Comparison of ENCODE assay signal across 14 cellular contexts in genomic region chr1:200336111-200336845, GRCh38.
A peak's percentile ranks its signal among the peaks of the same experiment; 100 is the strongest.
DNase-seq lines count a peak whose midpoint lies in the region; ATAC-seq lines count a peak whose summit lies in the region.
"Had no signal": no experiment of that assay in that cellular context is flagged by ENCODE, and none has a peak within 500 bp of the region (broad histone marks: within the 10 kb centered on the region; RNA-seq: fewer than 3 reads in every experiment).

No MANE protein-coding gene starts in this region.

- H3K4me1 ChIP-seq in HUES48 (ENCODE audit: control insufficient read depth, insufficient read depth, low read length): peaks cover 25% of the 10 kb centered on the region

- no peaks in the 10 kb centered on the region for H3K9me3 ChIP-seq in HUES48 (ENCODE audit: control insufficient read depth, insufficient read depth, low read length)
- H3K9me3 ChIP-seq: BLaER1 treated with 17β-estradiol and CSF1 and Interleukin-3, amounts not matched to agents 10 nM and 100 nM had no signal

- no peak overlapping the region; the same call in 1 of the 2 replicates for H3K9ac ChIP-seq in HUES48 (ENCODE audit: low read depth, low read length)
- H3K9ac ChIP-seq: BLaER1 treated with 17β-estradiol and CSF1 and Interleukin-3, amounts not matched to agents 10 nM and 100 nM had no signal

- ATAC-seq in GM19455 (IDR thresholded peaks at IDR 0.05; ENCODE audit: unreplicated experiment) (no peak), HG03097 (IDR thresholded peaks at IDR 0.05; ENCODE audit: low FRiP score, unreplicated experiment) (no peak)
- ATAC-seq: activated CD4-positive, alpha-beta T cell treated with anti-CD3 and anti-CD28 coated beads for 36 hours; stimulated activated effector memory CD8-positive, alpha-beta T cell treated with anti-CD3 and anti-CD28 coated beads, Interleukin-12 subunit alpha, Interleukin-12 subunit beta, amount 100 ng/mL, for 72 hours had no signal

- H3K27ac ChIP-seq in HUES48 (ENCODE audit: low read depth, low read length): peak overlapping the region; percentile 82

- H3K27me3 ChIP-seq in HUES48 (ENCODE audit: control insufficient read depth, insufficient read depth, low read length): no peaks in the 10 kb centered on the region
- H3K27me3 ChIP-seq: BLaER1 treated with 17β-estradiol and CSF1 and Interleukin-3, amounts not matched to agents 10 nM and 100 nM had no signal

- H3K4me3 ChIP-seq in HUES48 (ENCODE audit: low read depth, low read length): no peak overlapping the region
- H3K4me3 ChIP-seq: BLaER1 treated with 17β-estradiol and CSF1 and Interleukin-3, amounts not matched to agents 10 nM and 100 nM had no signal

- DNase-seq in AG08395 (ENCODE audit: low spot score): peak; percentile 57
- DNase-seq in amniotic epithelial cell (ENCODE audit: low read depth): peak; percentile 75
- peak; percentile 78 for DNase-seq in kidney tubule cell (ENCODE audit: low spot score)
- no peak for DNase-seq in iPS-NIHi11 (ENCODE audit: low spot score)
- DNase-seq in stimulated activated CD4-positive, alpha-beta T cell treated with anti-CD3 and anti-CD28 coated beads, Interleukin-12 subunit alpha, Interleukin-12 subunit beta, amount 100 ng/mL, for 4 hours: no peak
- DNase-seq: activated CD4-positive, alpha-beta T cell treated with anti-CD3 and anti-CD28 coated beads for 36 hours; effector memory CD4-positive, alpha-beta T cell; NCI-H1930; stimulated activated CD4-positive, alpha-beta T cell treated with anti-CD3 and anti-CD28 coated beads, Interleukin-15, amount 100 ng/mL, for 24 hours had no signal

- H3K36me3 ChIP-seq in HUES48 (ENCODE audit: control insufficient read depth, insufficient read depth, low read length): no peaks in the 10 kb centered on the region
- H3K36me3 ChIP-seq: BLaER1 treated with 17β-estradiol and CSF1 and Interleukin-3, amounts not matched to agents 10 nM and 100 nM had no signal

Comparison
In these comparisons a context has a peak if more than half of its experiments do, and no peak if none do; other contexts are left out.
1. DNase-seq: peak in AG08395 (single experiment), amniotic epithelial cell (single experiment) and kidney tubule cell (single experiment); none in iPS-NIHi11 (single experiment) and stimulated activated CD4-positive, alpha-beta T cell treated with anti-CD3 and anti-CD28 coated beads, Interleukin-12 subunit alpha, Interleukin-12 subunit beta, amount 100 ng/mL, for 4 hours (single experiment).